In genomic region chr1:39046811-39047210, GRCh38 we compare ENCODE assay signal across 14 cellular contexts. TPM values are rescaled to one million over a fixed set of nuclear protein-coding genes. Genes with fewer than 3 reads are reported as not detected.
A peak's percentile ranks its signal among the peaks of the same experiment; 100 is the strongest.
DNase-seq lines count a peak whose midpoint lies in the region; TF ChIP-seq lines count a peak whose summit lies in the region.
"Had no signal": no experiment of that assay in that cellular context is flagged by ENCODE, and none has a peak within 500 bp of the region (broad histone marks: within the 10 kb centered on the region; RNA-seq: fewer than 3 reads in every experiment).

No MANE protein-coding gene starts in this region.

- H3K27me3 Mint-ChIP-seq in osteocyte (ENCODE audit: unreplicated experiment) = no peaks in the 10 kb centered on the region
- H3K27me3 Mint-ChIP-seq: T-helper 17 cell had no signal

- CTCF ChIA-PET in AG04450 (lab: Charles Lee) = no interaction called here

- H3K27me3 ChIP-seq in AG04450 (ENCODE audit: control insufficient read depth, insufficient read depth, low read length) = no peaks in the 10 kb centered on the region
- no peaks in the 10 kb centered on the region for H3K27me3 ChIP-seq in adrenal gland
- H3K27me3 ChIP-seq: Peyer's patch had no signal

- TF ChIP-seq POLR2A in adrenal gland (IDR thresholded peaks at IDR 0.05) = no peak

- peak overlapping the region; percentile 52 for H3K27ac ChIP-seq in AG04450 (ENCODE audit: low read depth, low read length)
- H3K27ac ChIP-seq in adrenal gland = peak overlapping the region in 3 of 5 donors; percentile 0 to 84 (median 59)
- H3K27ac ChIP-seq: HL-60 had no signal

- H3K4me1 Mint-ChIP-seq in osteocyte (ENCODE audit: unreplicated experiment) = peaks cover 17% of the 10 kb centered on the region

- no peak for TF ChIP-seq CTCF in AG04450 (IDR thresholded peaks at IDR 0.05; ENCODE audit: low read depth, low read length)
- TF ChIP-seq CTCF in adrenal gland (IDR thresholded peaks at IDR 0.05) = no peak
- no peak for TF ChIP-seq CTCF in fibroblast of the aortic adventitia (IDR thresholded peaks at IDR 0.05; ENCODE audit: insufficient read depth, low read length)
- no peak for TF ChIP-seq CTCF in osteocyte (IDR thresholded peaks at IDR 0.05)

- peaks cover 0 to 14% of the 10 kb centered on the region in 2 donors for H3K4me1 ChIP-seq in adrenal gland (replicated peaks in 1 of 2)
- H3K4me1 ChIP-seq: Peyer's patch had no signal

- intact Hi-C loops in adrenal gland (cut with DNase I) = no loop called here

- H3K27ac Mint-ChIP-seq in osteocyte (ENCODE audit: unreplicated experiment) = peak overlapping the region; percentile 72
- H3K27ac Mint-ChIP-seq: T-helper 17 cell had no signal

- H3K4me3 ChIP-seq in AG04450 (ENCODE audit: low read depth, low read length) (no peak overlapping the region), adrenal gland (no peak overlapping the region), fibroblast of the aortic adventitia (ENCODE audit: low read depth, low read length) (no peak overlapping the region)
- H3K4me3 ChIP-seq: Peyer's patch had no signal

- H3K36me3 Mint-ChIP-seq in osteocyte (ENCODE audit: unreplicated experiment) = peaks cover 19% of the 10 kb centered on the region

- H3K9me3 Mint-ChIP-seq in osteocyte (ENCODE audit: unreplicated experiment) = no peaks in the 10 kb centered on the region
- H3K9me3 Mint-ChIP-seq: neural crest cell had no signal

- H3K36me3 ChIP-seq in adrenal gland (replicated peaks in 1 of 2) = peaks cover 0 to 4% of the 10 kb centered on the region in 2 donors

- POLR2A ChIA-PET in AG04450 (lab: Yijun Ruan, JAX) = no interaction called here

- H3K4me3 Mint-ChIP-seq in osteocyte (ENCODE audit: unreplicated experiment) = no peak overlapping the region
- H3K4me3 Mint-ChIP-seq: neural crest cell, T-helper 17 cell had no signal

- 32 to 42% (median 36%) methylated on average over 4 to 5 of the region's 5 CpGs for WGBS in adrenal gland, 4 donors

- DNase-seq in AG04450 (ENCODE audit: low read depth, low spot score) (no peak), adrenal gland (peak in 4 of 7 donors; percentile 24 to 51 (median 39)), fibroblast of the aortic adventitia (ENCODE audit: low read depth) (peak; percentile 16), osteocyte (ENCODE audit: extremely low spot score, unreplicated experiment) (no peak), NCI-H1417 treated with DMSO at 0.1 percent for 48 hours (lab: John Stamatoyannopoulos, UW) (no peak), NCI-H526 (lab: John Stamatoyannopoulos, UW) (no peak), H4 (ENCODE audit: low spot score) (no peak), NCI-H1417 (lab: John Stamatoyannopoulos, UW) (no peak)
- DNase-seq: activated CD4-positive, alpha-beta T cell treated with anti-CD3 and anti-CD28 coated beads, Interleukin-2, amount 50 U/mL, for 48 hours; activated naive CD4-positive, alpha-beta T cell; T-helper 17 cell had no signal

- H3K9me3 ChIP-seq in AG04450 (ENCODE audit: control insufficient read depth, insufficient read depth, low read length) (no peaks in the 10 kb centered on the region), adrenal gland (replicated peaks in 1 of 3) (no peaks in the 10 kb centered on the region)
- H3K9me3 ChIP-seq: Peyer's patch had no signal

RNA-seq across cellular contexts. Expression of gene NDUFS5, which starts 20.7 kb away (rescaled TPM):
- polyA plus RNA-seq in AG04450 (2011; rRNA removed) (696 and 852 TPM in 2 replicates), adrenal gland (1,000 to 10,000 TPM in 2 of 3 donors, 100 to 1,000 TPM in 1; 659 to 1,638 (median 1,300) TPM)
- 219 and 249 TPM in 2 replicates for polyA minus RNA-seq in AG04450 (2011; rRNA and poly(A)+ RNA removed)
- total RNA-seq in adrenal gland (100 to 1,000 TPM; 201 to 672 (median 275) TPM), fibroblast of the aortic adventitia (ENCODE audit: low replicate concordance) (365 and 456 TPM in 2 replicates), osteocyte (146 and 157 TPM in 2 replicates)
- total RNA-seq in H4 (2014; rRNA removed; shearing (Covaris generic)) = 850 and 1,035 TPM in 2 replicates

RNA-seq across cellular contexts. Expression of gene AKIRIN1, which starts 55.7 kb away (rescaled TPM):
- 62.5 and 74.3 TPM in 2 replicates for polyA plus RNA-seq in AG04450 (2011; rRNA removed)
- polyA minus RNA-seq in AG04450 (2011; rRNA and poly(A)+ RNA removed) = 24.5 and 45.5 TPM in 2 replicates
- 10 to 100 TPM; 25.8 to 71.3 (median 40.7) TPM for total RNA-seq in adrenal gland
- polyA plus RNA-seq in adrenal gland = 10 to 100 TPM in 2 of 3 donors, 1 to 10 TPM in 1; 9.1 to 56.0 (median 14.8) TPM
- 32.8 and 33.6 TPM in 2 replicates for total RNA-seq in fibroblast of the aortic adventitia (ENCODE audit: low replicate concordance)
- 42.5 and 42.7 TPM in 2 replicates for total RNA-seq in osteocyte
- total RNA-seq in H4 (2014; rRNA removed; shearing (Covaris generic)) = 35.3 and 36.3 TPM in 2 replicates

Comparison
In these comparisons a context has a peak if more than half of its experiments do, and no peak if none do; other contexts are left out.
1. DNase-seq: peak in adrenal gland (4 of 7) and fibroblast of the aortic adventitia (single experiment); none in AG04450 (single experiment), osteocyte (single experiment), NCI-H1417 treated with DMSO at 0.1 percent for 48 hours (single experiment), NCI-H526 (0 of 2), H4 (single experiment) and NCI-H1417 (0 of 3).